1 cellular context compared by ENCODE assay signal in the genomic region with DNA sequence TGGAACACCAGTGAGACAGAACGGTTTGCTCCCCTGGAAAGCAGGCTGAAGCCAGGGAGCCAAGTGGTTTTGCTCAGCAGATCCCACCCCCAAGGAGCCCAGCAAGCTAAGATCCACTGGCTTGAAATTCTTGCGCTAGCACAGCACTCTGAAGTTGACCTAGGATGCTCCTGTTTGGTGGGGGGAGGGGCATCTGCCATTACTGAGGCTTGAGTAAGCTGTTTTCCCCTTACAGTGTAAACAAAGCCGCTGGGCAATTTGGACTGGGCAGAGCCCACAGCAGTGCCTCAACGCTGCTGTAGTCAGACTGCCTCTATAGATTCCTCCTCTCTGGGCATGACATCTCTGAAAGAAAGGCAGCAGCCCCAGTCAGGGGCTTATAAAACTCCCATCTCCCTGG.
TF ChIP-seq lines count a peak whose summit lies in the region.

No MANE protein-coding gene starts in this region.

TF ChIP-seq in GM23338, 12 proteins besides CTCF, POLR2A, EP300 and RAD21 (continued from another document):
- TF ChIP-seq, protein P1, sequence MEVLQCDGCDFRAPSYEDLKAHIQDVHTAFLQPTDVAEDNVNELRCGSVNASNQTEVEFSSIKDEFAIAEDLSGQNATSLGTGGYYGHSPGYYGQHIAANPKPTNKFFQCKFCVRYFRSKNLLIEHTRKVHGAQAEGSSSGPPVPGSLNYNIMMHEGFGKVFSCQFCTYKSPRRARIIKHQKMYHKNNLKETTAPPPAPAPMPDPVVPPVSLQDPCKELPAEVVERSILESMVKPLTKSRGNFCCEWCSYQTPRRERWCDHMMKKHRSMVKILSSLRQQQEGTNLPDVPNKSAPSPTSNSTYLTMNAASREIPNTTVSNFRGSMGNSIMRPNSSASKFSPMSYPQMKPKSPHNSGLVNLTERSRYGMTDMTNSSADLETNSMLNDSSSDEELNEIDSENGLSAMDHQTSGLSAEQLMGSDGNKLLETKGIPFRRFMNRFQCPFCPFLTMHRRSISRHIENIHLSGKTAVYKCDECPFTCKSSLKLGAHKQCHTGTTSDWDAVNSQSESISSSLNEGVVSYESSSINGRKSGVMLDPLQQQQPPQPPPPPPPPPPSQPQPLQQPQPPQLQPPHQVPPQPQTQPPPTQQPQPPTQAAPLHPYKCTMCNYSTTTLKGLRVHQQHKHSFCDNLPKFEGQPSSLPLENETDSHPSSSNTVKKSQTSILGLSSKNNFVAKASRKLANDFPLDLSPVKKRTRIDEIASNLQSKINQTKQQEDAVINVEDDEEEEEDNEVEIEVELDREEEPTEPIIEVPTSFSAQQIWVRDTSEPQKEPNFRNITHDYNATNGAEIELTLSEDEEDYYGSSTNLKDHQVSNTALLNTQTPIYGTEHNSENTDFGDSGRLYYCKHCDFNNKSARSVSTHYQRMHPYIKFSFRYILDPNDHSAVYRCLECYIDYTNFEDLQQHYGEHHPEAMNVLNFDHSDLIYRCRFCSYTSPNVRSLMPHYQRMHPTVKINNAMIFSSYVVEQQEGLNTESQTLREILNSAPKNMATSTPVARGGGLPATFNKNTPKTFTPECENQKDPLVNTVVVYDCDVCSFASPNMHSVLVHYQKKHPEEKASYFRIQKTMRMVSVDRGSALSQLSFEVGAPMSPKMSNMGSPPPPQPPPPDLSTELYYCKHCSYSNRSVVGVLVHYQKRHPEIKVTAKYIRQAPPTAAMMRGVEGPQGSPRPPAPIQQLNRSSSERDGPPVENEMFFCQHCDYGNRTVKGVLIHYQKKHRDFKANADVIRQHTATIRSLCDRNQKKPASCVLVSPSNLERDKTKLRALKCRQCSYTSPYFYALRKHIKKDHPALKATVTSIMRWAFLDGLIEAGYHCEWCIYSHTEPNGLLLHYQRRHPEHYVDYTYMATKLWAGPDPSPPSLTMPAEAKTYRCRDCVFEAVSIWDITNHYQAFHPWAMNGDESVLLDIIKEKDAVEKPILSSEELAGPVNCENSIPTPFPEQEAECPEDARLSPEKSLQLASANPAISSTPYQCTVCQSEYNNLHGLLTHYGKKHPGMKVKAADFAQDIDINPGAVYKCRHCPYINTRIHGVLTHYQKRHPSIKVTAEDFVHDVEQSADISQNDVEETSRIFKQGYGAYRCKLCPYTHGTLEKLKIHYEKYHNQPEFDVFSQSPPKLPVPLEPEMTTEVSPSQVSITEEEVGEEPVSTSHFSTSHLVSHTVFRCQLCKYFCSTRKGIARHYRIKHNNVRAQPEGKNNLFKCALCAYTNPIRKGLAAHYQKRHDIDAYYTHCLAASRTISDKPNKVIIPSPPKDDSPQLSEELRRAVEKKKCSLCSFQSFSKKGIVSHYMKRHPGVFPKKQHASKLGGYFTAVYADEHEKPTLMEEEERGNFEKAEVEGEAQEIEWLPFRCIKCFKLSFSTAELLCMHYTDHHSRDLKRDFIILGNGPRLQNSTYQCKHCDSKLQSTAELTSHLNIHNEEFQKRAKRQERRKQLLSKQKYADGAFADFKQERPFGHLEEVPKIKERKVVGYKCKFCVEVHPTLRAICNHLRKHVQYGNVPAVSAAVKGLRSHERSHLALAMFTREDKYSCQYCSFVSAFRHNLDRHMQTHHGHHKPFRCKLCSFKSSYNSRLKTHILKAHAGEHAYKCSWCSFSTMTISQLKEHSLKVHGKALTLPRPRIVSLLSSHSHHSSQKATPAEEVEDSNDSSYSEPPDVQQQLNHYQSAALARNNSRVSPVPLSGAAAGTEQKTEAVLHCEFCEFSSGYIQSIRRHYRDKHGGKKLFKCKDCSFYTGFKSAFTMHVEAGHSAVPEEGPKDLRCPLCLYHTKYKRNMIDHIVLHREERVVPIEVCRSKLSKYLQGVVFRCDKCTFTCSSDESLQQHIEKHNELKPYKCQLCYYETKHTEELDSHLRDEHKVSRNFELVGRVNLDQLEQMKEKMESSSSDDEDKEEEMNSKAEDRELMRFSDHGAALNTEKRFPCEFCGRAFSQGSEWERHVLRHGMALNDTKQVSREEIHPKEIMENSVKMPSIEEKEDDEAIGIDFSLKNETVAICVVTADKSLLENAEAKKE (CRISPR knock-in tag; IDR thresholded peaks at IDR 0.05), result no peak
- TF ChIP-seq STAT1 (IDR thresholded peaks at IDR 0.05; ENCODE audit: unreplicated experiment), result no peak
